ENCODE assay signal across 8 cellular contexts in the genomic region with DNA sequence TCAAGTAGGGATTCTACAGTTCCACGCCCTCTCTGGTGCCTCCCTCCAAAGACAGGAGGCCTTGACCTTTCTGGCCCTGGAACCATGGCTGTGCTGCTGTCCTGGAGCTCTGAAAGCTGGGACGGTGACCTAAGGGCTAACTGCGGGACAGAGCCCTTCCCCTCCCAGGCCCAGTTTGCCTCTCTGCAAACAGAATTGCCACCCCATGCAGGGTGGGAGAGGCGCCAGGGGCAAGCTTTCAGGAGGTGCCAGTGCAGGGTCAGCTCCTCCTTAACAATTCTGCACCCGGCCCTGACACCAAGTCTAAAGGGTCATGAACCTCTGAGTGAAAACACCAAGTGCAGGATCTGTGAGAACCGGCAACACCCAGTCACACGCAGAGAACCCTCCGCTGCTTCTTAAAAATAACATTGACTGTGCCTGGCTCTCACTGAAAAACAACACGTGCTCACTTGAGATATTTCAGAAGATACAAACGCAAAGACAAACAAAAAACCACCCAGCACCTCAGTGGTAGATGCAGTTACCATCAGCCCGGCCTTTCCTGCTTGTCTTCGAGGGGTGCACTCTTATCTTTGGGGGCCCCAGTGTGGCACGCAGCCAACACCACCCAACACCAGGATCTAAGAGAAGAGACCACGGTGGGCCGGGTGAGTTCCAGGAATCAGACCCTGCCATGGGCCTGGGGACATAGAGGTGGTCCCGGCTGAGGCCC. TPM values are rescaled to one million over a fixed set of nuclear protein-coding genes. Genes with fewer than 3 reads are reported as not detected.
DNase-seq lines count a peak whose midpoint lies in the region; ATAC-seq and TF ChIP-seq lines count a peak whose summit lies in the region.

No MANE protein-coding gene starts in this region.

- CTCF ChIA-PET in OCI-LY7 (lab: Charles Lee; ENCODE audit: unreplicated experiment), result no interaction called here

- H3K9me2 ChIP-seq in OCI-LY7 (ENCODE audit: insufficient read depth, low read length), result no peaks in the 10 kb centered on the region

- no peaks in the 10 kb centered on the region for H3K36me3 Mint-ChIP-seq in central memory CD8-positive, alpha-beta T cell (ENCODE audit: insufficient read depth)

- H3K4me1 ChIP-seq in Peyer's patch (peaks cover 0 to 27% (median 0%) of the 10 kb centered on the region in 4 donors), liver (ENCODE audit: control insufficient read depth in 4 of 4, insufficient read depth in 4 of 4, low read length in 3 of 4) (peaks cover 18 to 68% (median 48%) of the 10 kb centered on the region in 4 donors), stomach (peaks cover 27 to 67% (median 65%) of the 10 kb centered on the region in 4 donors), OCI-LY7 (ENCODE audit: insufficient read depth, low read length, poor library complexity, severe bottlenecking) (no peaks in the 10 kb centered on the region)

- BruUV-seq in OCI-LY7 (replicated peaks; lab: Mats Ljungman, UMichigan), result no TSS peak

- H2AFZ ChIP-seq in OCI-LY7 (ENCODE audit: low read length), result no peak overlapping the region

- POLR2A ChIA-PET in OCI-LY7 (lab: Charles Lee), result no interaction called here

- no peaks in the 10 kb centered on the region for H3K79me2 ChIP-seq in OCI-LY7 (ENCODE audit: insufficient read depth, low read depth, low read length)

- DNase-seq in Peyer's patch, result peak; percentile 13 to 47 (median 44)
- no peak for DNase-seq in central memory CD8-positive, alpha-beta T cell (ENCODE audit: low spot score in 2 of 2)
- DNase-seq in stomach, result peak; percentile 25
- DNase-seq in midbrain (lab: John Stamatoyannopoulos, UW), result no peak
- DNase-seq in OCI-LY7 (ENCODE audit: low spot score), result no peak
- no peak for DNase-seq in NOMO-1 treated with dmso at 0.1 percent for 144 hours (lab: John Stamatoyannopoulos, UW; ENCODE audit: unreplicated experiment)
- DNase-seq in GM20000 (ENCODE audit: low spot score), result no peak

- peaks cover 35% of the 10 kb centered on the region for H3K27me3 Mint-ChIP-seq in central memory CD8-positive, alpha-beta T cell

- H3K4me1 Mint-ChIP-seq in central memory CD8-positive, alpha-beta T cell, result peaks cover 2% of the 10 kb centered on the region

- no peaks in the 10 kb centered on the region for H3K27me3 ChIP-seq in Peyer's patch
- H3K27me3 ChIP-seq in liver (ENCODE audit: control insufficient read depth in 4 of 4, insufficient read depth in 4 of 4, low read length in 3 of 4), result no peaks in the 10 kb centered on the region
- H3K27me3 ChIP-seq in stomach, result peaks cover 0 to 16% (median 0%) of the 10 kb centered on the region in 3 donors

- no peak for TF ChIP-seq CTCF in Peyer's patch (IDR thresholded peaks at IDR 0.05)
- TF ChIP-seq CTCF in liver (IDR thresholded peaks at IDR 0.05; ENCODE audit: low read depth, low read length, missing input control), result no peak
- TF ChIP-seq CTCF in stomach (IDR thresholded peaks at IDR 0.05), result no peak
- no peak for TF ChIP-seq CTCF in OCI-LY7 (conservative IDR thresholded peaks at IDR 0.05; ENCODE audit: low read length)
- TF ChIP-seq CTCF in GM20000 (IDR thresholded peaks at IDR 0.05; ENCODE audit: extremely low read depth, missing control alignments), result no peak

- ATAC-seq in central memory CD8-positive, alpha-beta T cell (replicated peaks; ENCODE audit: extremely low read depth, poor library complexity, severe bottlenecking), result no peak

- no peak overlapping the region for H3K9ac ChIP-seq in liver (ENCODE audit: low read depth in 1 of 2, low read length in 2 of 2)

- no peaks in the 10 kb centered on the region for H3K9me3 Mint-ChIP-seq in central memory CD8-positive, alpha-beta T cell

- TF ChIP-seq RAD21 in liver (IDR thresholded peaks at IDR 0.05), result peak in 1 of 2 donors; percentile 29

- H3K27ac ChIP-seq in Peyer's patch (peak overlapping the region; percentile 39 to 84 (median 72)), liver (ENCODE audit: low read depth in 1 of 2, low read length in 2 of 2) (peak overlapping the region; percentile 82 to 86), stomach (peak overlapping the region in 4 of 5 donors; percentile 83 to 90 (median 84)), OCI-LY7 (ENCODE audit: low read depth, low read length, poor library complexity, severe bottlenecking) (no peak overlapping the region)

- H3K4me2 ChIP-seq in OCI-LY7 (ENCODE audit: low read length), result no peak overlapping the region

- no peak overlapping the region for H3K27ac Mint-ChIP-seq in central memory CD8-positive, alpha-beta T cell (ENCODE audit: low read depth)

- H4K20me1 ChIP-seq in OCI-LY7 (ENCODE audit: insufficient read depth, low read length), result no peaks in the 10 kb centered on the region

- intact Hi-C loops in stomach (cut with DNase I; ENCODE audit: low total_unique reads), result no loop called here
- intact Hi-C loops in OCI-LY7 (cut with micrococcal nuclease; ENCODE audit: unreplicated experiment), result no loop called here

- H3K4me3 Mint-ChIP-seq in central memory CD8-positive, alpha-beta T cell, result peak overlapping the region; percentile 64

- no peak for TF ChIP-seq POLR2A in Peyer's patch (IDR thresholded peaks at IDR 0.05)
- no peak for TF ChIP-seq POLR2A in stomach (IDR thresholded peaks at IDR 0.05)

- WGBS in liver, result 26% methylated on average over 16 of the region's 16 CpGs
- 35 to 54% (median 43%) methylated on average over 14 to 16 of the region's 16 CpGs for WGBS in stomach, 5 donors

- H3K4me3 ChIP-seq in Peyer's patch (peak overlapping the region in 2 of 4 donors; percentile 67), liver (ENCODE audit: low read depth in 1 of 3, low read length in 3 of 3) (peak overlapping the region; percentile 11 to 77 (median 51)), stomach (peak overlapping the region; percentile 62 to 78 (median 68)), OCI-LY7 (ENCODE audit: low read depth, low read length, poor library complexity, severe bottlenecking) (no peak overlapping the region)

- H3K9me3 ChIP-seq in Peyer's patch (no peaks in the 10 kb centered on the region), liver (ENCODE audit: control insufficient read depth in 4 of 4, low read length in 3 of 4) (no peaks in the 10 kb centered on the region), stomach (no peaks in the 10 kb centered on the region), OCI-LY7 (ENCODE audit: low read length) (no peaks in the 10 kb centered on the region)

- TF ChIP-seq EP300 in stomach (IDR thresholded peaks at IDR 0.05), result no peak

- no peaks in the 10 kb centered on the region for H3K36me3 ChIP-seq in Peyer's patch
- H3K36me3 ChIP-seq in liver (ENCODE audit: control insufficient read depth in 4 of 4, insufficient read depth in 3 of 4, low read depth in 1 of 4, low read length in 3 of 4), result no peaks in the 10 kb centered on the region
- H3K36me3 ChIP-seq in stomach, result no peaks in the 10 kb centered on the region
- H3K36me3 ChIP-seq in OCI-LY7 (ENCODE audit: insufficient read depth, low read length), result no peaks in the 10 kb centered on the region

TF ChIP-seq in liver, 16 proteins besides CTCF, POLR2A, EP300 and RAD21:
- TF ChIP-seq NR2F2 (IDR thresholded peaks at IDR 0.05), result peak; percentile 97
- TF ChIP-seq HNF4G (IDR thresholded peaks at IDR 0.05), result no peak
- TF ChIP-seq ZBTB33 (IDR thresholded peaks at IDR 0.05), result no peak
- TF ChIP-seq JUND (IDR thresholded peaks at IDR 0.05), result peak in 1 of 2 donors; percentile 25
- peak; percentile 53 to 72 for TF ChIP-seq HNF4A (conservative IDR thresholded peaks at IDR 0.05)
- peak; percentile 85 to 95 for TF ChIP-seq RXRA (IDR thresholded peaks at IDR 0.05)
- peak; percentile 86 for TF ChIP-seq SP1 (IDR thresholded peaks at IDR 0.05)
TF ChIP-seq in liver: peak in this region for 5.

RNA-seq across cellular contexts. Expression of gene SNED1, which starts 1.1 kb away (rescaled TPM):
- 10 to 100 TPM in 3 of 4 donors, 1 to 10 TPM in 1; 6.8 to 83.3 (median 25.2) TPM for total RNA-seq in Peyer's patch
- total RNA-seq in liver, result 10 to 100 TPM in 1 of 2 donors, under 1 TPM in 1; 0.65 to 18.1 TPM
- 1 to 10 TPM; 2.6 to 3.0 TPM for polyA plus RNA-seq in liver
- total RNA-seq in stomach, result 100 to 1,000 TPM in 1 of 5 donors, 10 to 100 TPM in 4; 11.4 to 106 (median 22.7) TPM
- 1 to 10 TPM; 2.0 to 2.7 (median 2.3) TPM for polyA plus RNA-seq in stomach
- total RNA-seq in OCI-LY7 (2014; rRNA removed; shearing (Covaris generic)), result 2.8 and 3.5 TPM in 2 replicates
- total RNA-seq in OCI-LY7 (2022), result 13.6 and 15.3 TPM in 2 replicates

Comparison
In these comparisons a context has a peak if more than half of its experiments do, and no peak if none do; other contexts are left out.
1. DNase-seq: peak in Peyer's patch (3 of 3) and stomach (single experiment); none in central memory CD8-positive, alpha-beta T cell (0 of 2), midbrain (single experiment), OCI-LY7 (single experiment), NOMO-1 treated with dmso at 0.1 percent for 144 hours (single experiment) and GM20000 (single experiment).